18 cellular contexts compared by ENCODE assay signal in genomic region chr18:22185723-22186386, GRCh38. TPM values are rescaled to one million over a fixed set of nuclear protein-coding genes. Genes with fewer than 3 reads are reported as not detected.
A peak's percentile ranks its signal among the peaks of the same experiment; 100 is the strongest.
DNase-seq lines count a peak whose midpoint lies in the region; ATAC-seq and TF ChIP-seq lines count a peak whose summit lies in the region.
"Had no signal": no experiment of that assay in that cellular context is flagged by ENCODE, and none has a peak within 500 bp of the region (broad histone marks: within the 10 kb centered on the region; RNA-seq: fewer than 3 reads in every experiment).

No MANE protein-coding gene starts in this region.

- H3K27me3 Mint-ChIP-seq in endothelial cell (ENCODE audit: unreplicated experiment), result peaks cover 2% of the 10 kb centered on the region

- H3K4me1 ChIP-seq in mucosa of stomach (ENCODE audit: control insufficient read depth, insufficient read depth, low read length), result peaks cover 59% of the 10 kb centered on the region
- H3K4me1 ChIP-seq: breast epithelium, foreskin keratinocyte, parathyroid adenoma had no signal

- H3K4me3 Mint-ChIP-seq in endothelial cell (ENCODE audit: unreplicated experiment), result peak overlapping the region; percentile 56
- H3K4me3 Mint-ChIP-seq: CD8-positive, alpha-beta memory T cell; stimulated activated naive CD8-positive, alpha-beta T cell treated with anti-CD3 and anti-CD28 coated beads, Interleukin-15, Interleukin-2, amounts not matched to agents 100 ng/mL and 50 ng/mL, for 24 hours had no signal

- H3K36me3 ChIP-seq in mucosa of stomach (ENCODE audit: control insufficient read depth, insufficient read depth, low read length), result peaks cover 25% of the 10 kb centered on the region
- H3K36me3 ChIP-seq: breast epithelium had no signal

- H3K27me3 ChIP-seq in mucosa of stomach (ENCODE audit: control insufficient read depth, insufficient read depth, low read length), result no peaks in the 10 kb centered on the region
- H3K27me3 ChIP-seq: breast epithelium had no signal

- TF ChIP-seq CTCF in endothelial cell (IDR thresholded peaks at IDR 0.05; ENCODE audit: unreplicated experiment), result no peak

- DNase-seq in Right ventricle myocardium inferior (ENCODE audit: missing footprints) (no peak), Right ventricle myocardium superior (no peak), endothelial cell (ENCODE audit: low spot score) (no peak), NCI-H1417 treated with DMSO at 0.1 percent for 48 hours (lab: John Stamatoyannopoulos, UW) (no peak)
- DNase-seq: activated naive CD4-positive, alpha-beta T cell treated with Interleukin-2 at 50 U/mL for 16 hours; CD8-positive, alpha-beta memory T cell; effector memory CD4-positive, alpha-beta T cell; GF-D8; NCI-H1436 had no signal

- H3K36me3 Mint-ChIP-seq in endothelial cell (ENCODE audit: low read depth, unreplicated experiment), result peaks cover 22% of the 10 kb centered on the region

- peak overlapping the region; percentile 18 for H3K4me3 ChIP-seq in mucosa of stomach (ENCODE audit: low read length)
- H3K4me3 ChIP-seq: breast epithelium had no signal

- no peaks in the 10 kb centered on the region for H3K9me3 ChIP-seq in mucosa of stomach (ENCODE audit: control insufficient read depth, low read length)
- H3K9me3 ChIP-seq: breast epithelium had no signal

- H3K4me1 Mint-ChIP-seq in endothelial cell (ENCODE audit: unreplicated experiment), result peaks cover 24% of the 10 kb centered on the region

- intact Hi-C loops in Right ventricle myocardium inferior (cut with DNase I), result loop anchor here (2.0 kb wide), 1 partner anchor 81 kb away; no protein-coding TSS in a partner anchor
- intact Hi-C loops in Right ventricle myocardium superior (cut with DNase I), result no loop called here

- H3K27ac Mint-ChIP-seq in endothelial cell (ENCODE audit: unreplicated experiment), result no peak overlapping the region
- H3K27ac Mint-ChIP-seq: CD8-positive, alpha-beta memory T cell; stimulated activated naive CD8-positive, alpha-beta T cell treated with anti-CD3 and anti-CD28 coated beads, Interleukin-15, Interleukin-2, amounts not matched to agents 100 ng/mL and 50 ng/mL, for 24 hours had no signal

- peak; percentile 0 for ATAC-seq in Right ventricle myocardium inferior
- ATAC-seq in Right ventricle myocardium superior (ENCODE audit: poor library complexity), result no peak
- no peak for ATAC-seq in GM21381 (IDR thresholded peaks at IDR 0.05; ENCODE audit: unreplicated experiment)
- no peak for ATAC-seq in GM19467 (IDR thresholded peaks at IDR 0.05; ENCODE audit: unreplicated experiment)
- no peak for ATAC-seq in GM18511 (IDR thresholded peaks at IDR 0.05; ENCODE audit: unreplicated experiment)

- peak overlapping the region; percentile 55 for H3K9ac ChIP-seq in mucosa of stomach (ENCODE audit: low read length)
- H3K9ac ChIP-seq: parathyroid adenoma had no signal

- no peaks in the 10 kb centered on the region for H3K9me3 Mint-ChIP-seq in endothelial cell (ENCODE audit: unreplicated experiment)
- H3K9me3 Mint-ChIP-seq: CD8-positive, alpha-beta memory T cell; stimulated activated naive CD8-positive, alpha-beta T cell treated with anti-CD3 and anti-CD28 coated beads, Interleukin-15, Interleukin-2, amounts not matched to agents 100 ng/mL and 50 ng/mL, for 24 hours had no signal

RNA-seq across cellular contexts. Expression of gene GATA6, which starts 16.5 kb away (rescaled TPM):
- total RNA-seq in Right ventricle myocardium inferior (56.3 TPM), Right ventricle myocardium superior (56.0 TPM), endothelial cell (ENCODE audit: unreplicated experiment) (23.8 TPM)
- total RNA-seq: T-helper 1 cell treated with Interleukin-12 subunit alpha and Interleukin-12 subunit beta and Interleukin-4 antibody, amounts not matched to agents 30 ng/mL and 1 ng/mL, for 36 hours had no signal
